ENCODE assay signal across 28 cellular contexts in genomic region chr1:14836426-14837140, GRCh38.
DNase-seq lines count a peak whose midpoint lies in the region; ATAC-seq and TF ChIP-seq lines count a peak whose summit lies in the region.
"Had no signal": no experiment of that assay in that cellular context is flagged by ENCODE, and none has a peak within 500 bp of the region (broad histone marks: within the 10 kb centered on the region; RNA-seq: fewer than 3 reads in every experiment).

No MANE protein-coding gene starts in this region.

- no peak overlapping the region for H3K27ac ChIP-seq in IMR-90 (ENCODE audit: insufficient read depth, low read length)
- H3K27ac ChIP-seq: A549, Peyer's patch had no signal

- H4K20me1 ChIP-seq in IMR-90 (ENCODE audit: insufficient read depth, low read length) = no peaks in the 10 kb centered on the region

- no peak for TF ChIP-seq CTCF in IMR-90 (conservative IDR thresholded peaks at IDR 0.05; ENCODE audit: low read depth, low read length)
- TF ChIP-seq CTCF in nephron progenitor cell (IDR thresholded peaks at IDR 0.05) = no peak

- intact Hi-C loops in IMR-90 (cut with micrococcal nuclease) = no loop called here

- peaks cover 5% of the 10 kb centered on the region; the same call in 1 of the 2 replicates for H3K4me1 ChIP-seq in IMR-90 (ENCODE audit: control insufficient read depth, insufficient read depth, low read length)
- H3K4me1 ChIP-seq: A549, Peyer's patch had no signal

- TF ChIP-seq POLR2A in IMR-90 (IDR thresholded peaks at IDR 0.05; ENCODE audit: low read depth, low read length) = no peak

- no TSS peak for BruUV-seq in IMR-90 (replicated peaks; lab: Mats Ljungman, UMichigan)

- H3K18ac ChIP-seq in IMR-90 (ENCODE audit: low read depth, low read length) = peak overlapping the region; percentile 13; the same call in 1 of the 2 replicates

- H2BK5ac ChIP-seq in IMR-90 (ENCODE audit: low read depth, low read length, poor library complexity, severe bottlenecking) = no peak overlapping the region

- peaks cover 5% of the 10 kb centered on the region; the same call in 1 of the 2 replicates for H3K9me3 ChIP-seq in IMR-90 (ENCODE audit: control insufficient read depth, insufficient read depth, low read length)
- H3K9me3 ChIP-seq: SK-N-SH had no signal

- H4K8ac ChIP-seq in IMR-90 (ENCODE audit: low read depth in 2 of 2, low read length in 2 of 2) = no peak overlapping the region; a peak in 1 of 4 replicates

- ATAC-seq in IMR-90 (ENCODE audit: low read depth) (no peak), GM19395 (IDR thresholded peaks at IDR 0.05; ENCODE audit: unreplicated experiment) (no peak)
- ATAC-seq: A549, T-helper 17 cell had no signal

- no peaks in the 10 kb centered on the region for H3K36me3 ChIP-seq in IMR-90 (ENCODE audit: control insufficient read depth, insufficient read depth, low read length)
- H3K36me3 ChIP-seq: Peyer's patch had no signal

- H3K4me2 ChIP-seq in IMR-90 (ENCODE audit: low read depth, low read length) = no peak overlapping the region
- H3K4me2 ChIP-seq: A549, SK-N-SH had no signal

- H2AK9ac ChIP-seq in IMR-90 (replicated peaks; ENCODE audit: low read depth, low read length, poor library complexity) = no peak overlapping the region

- H2AFZ ChIP-seq in IMR-90 (replicated peaks; ENCODE audit: low read length, poor library complexity) = no peak overlapping the region

- H3K27me3 Mint-ChIP-seq in nephron progenitor cell (ENCODE audit: low read depth, poor library complexity) = peaks cover 4% of the 10 kb centered on the region
- H3K27me3 Mint-ChIP-seq: T-helper 17 cell had no signal

- H3K4ac ChIP-seq in IMR-90 (ENCODE audit: low read depth, low read length) = peak overlapping the region; percentile 15; the same call in 1 of the 2 replicates

- no peak overlapping the region for H3K14ac ChIP-seq in IMR-90 (replicated peaks; ENCODE audit: low read depth, low read length)

- CTCF ChIA-PET in IMR-90 (lab: Yijun Ruan, JAX) = no interaction called here

- POLR2A ChIA-PET in IMR-90 (lab: Charles Lee; ENCODE audit: unreplicated experiment) = no interaction called here

- H3K23ac ChIP-seq in IMR-90 (ENCODE audit: low read depth, low read length) = no peak overlapping the region

- 0 out of 2 replicates have a peak overlapping the region, but pooled peaks have one; percentile 62 for H2AK5ac ChIP-seq in IMR-90 (ENCODE audit: low read depth, low read length)

- peak overlapping the region; percentile 36; the same call in 1 of the 2 replicates for H4K91ac ChIP-seq in IMR-90 (ENCODE audit: insufficient read depth, low read depth, low read length)

- no peak overlapping the region for H3K4me3 ChIP-seq in IMR-90 (ENCODE audit: insufficient read depth, low read depth, low read length)
- H3K4me3 ChIP-seq: A549, GM12878, Peyer's patch had no signal

- H3K79me1 ChIP-seq in IMR-90 (ENCODE audit: low read depth in 1 of 2, low read length in 2 of 2) = no peaks in the 10 kb centered on the region

- dilution Hi-C loops in IMR-90 (cut with HindIII; ENCODE audit: low sequenced_read_pairs, unreplicated experiment) = no loop called here

- 0 out of 2 replicates have a peak overlapping the region, but pooled peaks have one; percentile 51 for H2BK120ac ChIP-seq in IMR-90 (ENCODE audit: low read depth, low read length)

- in situ Hi-C loops in IMR-90 (cut with MboI; ENCODE audit: low sequenced_read_pairs) = no loop called here

- 70% methylated on average over 2 of the region's 10 CpGs; no CpG with 5 or more reads in 1 of the 2 experiments for WGBS in IMR-90 (ENCODE audit: extremely low coverage in 2 of 2, insufficient read length in 1 of 2), 2 experiments

- H2BK15ac ChIP-seq in IMR-90 (ENCODE audit: low read depth, low read length) = no peak overlapping the region; the same call in 2 of the 3 replicates

- TF ChIP-seq RAD21 in IMR-90 (IDR thresholded peaks at IDR 0.05; ENCODE audit: low read length) = no peak

- H3K9ac ChIP-seq in IMR-90 (ENCODE audit: low read depth, low read length) = no peak overlapping the region
- H3K9ac ChIP-seq: SK-N-SH had no signal

- peaks cover 34% of the 10 kb centered on the region for H3K9me3 Mint-ChIP-seq in nephron progenitor cell

- no peaks in the 10 kb centered on the region for H3K9me1 ChIP-seq in IMR-90 (ENCODE audit: insufficient read depth, low read length)

- peaks cover 30% of the 10 kb centered on the region for H3K36me3 Mint-ChIP-seq in nephron progenitor cell (ENCODE audit: low read depth)
- H3K36me3 Mint-ChIP-seq: CD4-positive, alpha-beta memory T cell had no signal

- peak overlapping the region; percentile 16; the same call in 1 of the 2 replicates for H2BK20ac ChIP-seq in IMR-90 (ENCODE audit: low read depth, low read length)

- no peak overlapping the region for H3K4me3 Mint-ChIP-seq in nephron progenitor cell
- H3K4me3 Mint-ChIP-seq: CD4-positive, alpha-beta memory T cell; T-helper 17 cell had no signal

- DNase-seq in DMS79 (lab: John Stamatoyannopoulos, UW) (peak; percentile 44), IMR-90 (no peak), NCI-H510A treated with DMSO at 0.1 percent for 48 hours (lab: John Stamatoyannopoulos, UW) (peak; percentile 75), nephron progenitor cell (no peak), NCI-H2196 treated with DMSO at 0.1 percent for 48 hours (lab: John Stamatoyannopoulos, UW; ENCODE audit: unreplicated experiment) (no peak), mucosa of gallbladder (ENCODE audit: low spot score) (no peak)
- DNase-seq: C1 segment of cervical spinal cord; CD4-positive, alpha-beta memory T cell; COR-L47; DMS53; EL; GDM1; GOT3; HCEC 1CT; KBM-7; NCI-H1436; NCI-H187; NCI-H2081 treated with DMSO at 0.1 percent for 48 hours; NCI-H226; NCI-H524; NCI-H82; OCI-M1; Peyer's patch; SK-N-SH; T-helper 17 cell had no signal

- no peaks in the 10 kb centered on the region; the same call in 1 of the 2 replicates for H3K27me3 ChIP-seq in IMR-90 (ENCODE audit: control insufficient read depth, insufficient read depth, low read length)
- H3K27me3 ChIP-seq: Peyer's patch had no signal

- peak overlapping the region; percentile 80 for H3K27ac Mint-ChIP-seq in nephron progenitor cell
- H3K27ac Mint-ChIP-seq: CD4-positive, alpha-beta memory T cell; T-helper 17 cell had no signal

- peak overlapping the region; percentile 23; the same call in 1 of the 2 replicates for H4K5ac ChIP-seq in IMR-90 (ENCODE audit: low read depth, low read length)

- no peak overlapping the region for H3K56ac ChIP-seq in IMR-90 (ENCODE audit: extremely low read depth, insufficient read depth, low read length)

- peaks cover 23% of the 10 kb centered on the region for H3K4me1 Mint-ChIP-seq in nephron progenitor cell
- H3K4me1 Mint-ChIP-seq: CD4-positive, alpha-beta memory T cell; T-helper 17 cell had no signal

TF ChIP-seq in IMR-90, 13 proteins besides CTCF, POLR2A, EP300 and RAD21:
- TF ChIP-seq MXI1 (IDR thresholded peaks at IDR 0.05; ENCODE audit: borderline replicate concordance, low read depth, low read length) (no peak), NFE2L2 (IDR thresholded peaks at IDR 0.05; ENCODE audit: low read depth, low read length) (no peak)

Comparison
In these comparisons a context has a peak if more than half of its experiments do, and no peak if none do; other contexts are left out.
1. DNase-seq: peak in DMS79 (single experiment) and NCI-H510A treated with DMSO at 0.1 percent for 48 hours (single experiment); none in IMR-90 (single experiment), nephron progenitor cell (single experiment), NCI-H2196 treated with DMSO at 0.1 percent for 48 hours (single experiment) and mucosa of gallbladder (single experiment).